ENCODE assay signal across 12 cellular contexts in genomic region chr1:245822997-245823396, GRCh38.
DNase-seq lines count a peak whose midpoint lies in the region; FAIRE-seq and TF ChIP-seq lines count a peak whose summit lies in the region.
"Had no signal": no experiment of that assay in that cellular context is flagged by ENCODE, and none has a peak within 500 bp of the region (broad histone marks: within the 10 kb centered on the region; RNA-seq: fewer than 3 reads in every experiment).

No MANE protein-coding gene starts in this region.

- H3K36me3 ChIP-seq in ACC112 (ENCODE audit: insufficient read depth, low read length) = peaks cover 6% of the 10 kb centered on the region; the same call in 1 of the 2 replicates
- no peaks in the 10 kb centered on the region for H3K36me3 ChIP-seq in kidney epithelial cell (ENCODE audit: control insufficient read depth, insufficient read depth, low read length)
- no peaks in the 10 kb centered on the region for H3K36me3 ChIP-seq in small intestine (ENCODE audit: control insufficient read depth in 2 of 2, insufficient read depth in 2 of 2, low read length in 2 of 2)

- in situ Hi-C loops in astrocyte of the spinal cord (cut with HindIII; ENCODE audit: low sequenced_read_pairs) = no loop called here

- H2AFZ ChIP-seq in ACC112 (ENCODE audit: low read length, unreplicated experiment) = peak overlapping the region; percentile 81

- no peaks in the 10 kb centered on the region for H3K9me3 ChIP-seq in small intestine (ENCODE audit: control insufficient read depth, low read depth)

- FAIRE-seq in HTR-8/SVneo (lab: Jason Lieb, UNC) (peak; percentile 80), small intestine (lab: Jason Lieb, UNC) (no peak)
- FAIRE-seq: endothelial cell of umbilical vein had no signal

- 90 to 94% (median 91%) methylated on average over 11 of the region's 11 CpGs for WGBS in small intestine, 3 donors

- TF ChIP-seq CTCF in astrocyte of the spinal cord (IDR thresholded peaks at IDR 0.05; ENCODE audit: low read depth, low read length) (no peak), kidney epithelial cell (IDR thresholded peaks at IDR 0.05; ENCODE audit: insufficient read depth, low read length, poor library complexity, severe bottlenecking) (no peak)

- DNase-seq in HTR-8/SVneo (ENCODE audit: insufficient read length, low spot score) = peak; percentile 87
- peak; percentile 90 for DNase-seq in astrocyte of the spinal cord (ENCODE audit: low read depth, low spot score)
- peak; percentile 88 for DNase-seq in kidney epithelial cell (ENCODE audit: low read depth)
- DNase-seq in small intestine = no peak
- DNase-seq in ureter (ENCODE audit: low spot score) = no peak
- no peak for DNase-seq in NCI-H1105 (lab: John Stamatoyannopoulos, UW)
- no peak for DNase-seq in Kasumi-1 (lab: John Stamatoyannopoulos, UW)
- DNase-seq: activated CD4-positive, alpha-beta T cell treated with anti-CD3 and anti-CD28 coated beads for 4 hours; NCI-H1105 treated with DMSO at 0.1 percent for 48 hours had no signal

- no peaks in the 10 kb centered on the region for H3K79me2 ChIP-seq in ACC112 (ENCODE audit: control insufficient read depth, insufficient read depth, low read length, unreplicated experiment)

- peak overlapping the region; percentile 94 for H3K27ac ChIP-seq in ACC112 (ENCODE audit: low read depth, low read length)
- H3K27ac ChIP-seq in small intestine (ENCODE audit: low read depth in 1 of 2, low read length in 1 of 2) = no peak overlapping the region
- H3K27ac ChIP-seq: C4-2B had no signal

- peak overlapping the region; percentile 39; the same call in 1 of the 2 replicates for H3K4me3 ChIP-seq in ACC112 (ENCODE audit: low read depth, low read length)
- no peak overlapping the region for H3K4me3 ChIP-seq in astrocyte of the spinal cord (ENCODE audit: low read depth, low read length)
- no peak overlapping the region for H3K4me3 ChIP-seq in kidney epithelial cell (ENCODE audit: low read depth, low read length)
- no peak overlapping the region for H3K4me3 ChIP-seq in small intestine (ENCODE audit: low read depth in 1 of 2, low read length in 2 of 2)

- no peaks in the 10 kb centered on the region for H3K27me3 ChIP-seq in ACC112 (ENCODE audit: insufficient read depth, low read length)
- H3K27me3 ChIP-seq in kidney epithelial cell (ENCODE audit: control insufficient read depth, insufficient read depth, low read length) = no peaks in the 10 kb centered on the region
- H3K27me3 ChIP-seq in small intestine (ENCODE audit: control insufficient read depth in 2 of 2, insufficient read depth in 2 of 2, low read length in 2 of 2) = no peaks in the 10 kb centered on the region

- peaks cover 13% of the 10 kb centered on the region for H3K4me1 ChIP-seq in ACC112 (ENCODE audit: control insufficient read depth, insufficient read depth, low read length, unreplicated experiment)
- H3K4me1 ChIP-seq in small intestine (ENCODE audit: control insufficient read depth in 2 of 2, insufficient read depth in 1 of 2, low read depth in 1 of 2, low read length in 1 of 2) = no peaks in the 10 kb centered on the region

Comparison
In these comparisons a context has a peak if more than half of its experiments do, and no peak if none do; other contexts are left out.
1. DNase-seq: peak in HTR-8/SVneo (single experiment), astrocyte of the spinal cord (single experiment) and kidney epithelial cell (single experiment); none in small intestine (single experiment), ureter (single experiment), NCI-H1105 (single experiment) and Kasumi-1 (0 of 2).